ENCODE assay signal across 8 cellular contexts in the genomic region with DNA sequence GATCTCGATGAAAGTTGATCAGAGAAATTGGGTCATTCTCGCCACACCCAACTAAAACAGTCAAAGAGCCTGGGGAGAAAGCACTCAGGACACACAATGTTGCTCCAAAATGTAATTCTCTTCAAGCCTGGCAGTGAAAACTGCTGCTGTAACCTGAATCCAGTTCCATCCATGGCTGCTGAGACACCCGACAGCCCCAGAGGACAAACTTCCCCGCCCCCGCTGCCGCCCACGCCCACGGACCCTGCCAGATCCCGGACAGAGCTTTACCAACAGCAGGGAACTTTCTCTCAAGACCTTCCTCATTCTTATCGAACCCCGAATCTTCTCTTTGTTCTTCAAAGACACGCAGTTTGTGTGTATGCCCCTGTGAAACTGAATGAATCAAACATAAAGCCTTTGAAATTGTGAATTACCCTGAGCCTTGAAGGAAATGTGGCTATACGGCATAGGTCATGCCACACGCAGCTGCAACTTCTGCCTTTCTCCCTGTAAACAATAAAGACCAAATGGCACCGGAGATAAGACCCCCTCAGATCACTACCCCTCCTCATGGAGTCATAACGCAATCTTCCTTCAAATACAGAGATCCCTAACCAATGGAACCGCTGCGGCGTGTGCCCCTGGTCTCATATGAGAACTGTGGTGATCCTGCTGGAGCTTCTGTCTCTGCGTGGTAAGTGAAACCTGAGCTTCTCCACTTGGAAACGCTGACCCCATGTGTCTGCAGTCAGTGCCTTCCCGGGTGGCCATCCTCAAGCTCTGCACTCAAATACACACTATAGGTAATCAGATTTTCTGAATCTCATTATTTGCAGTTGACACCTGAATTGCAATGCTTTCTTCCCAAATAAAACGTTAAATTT. TPM values are rescaled to one million over a fixed set of nuclear protein-coding genes. Genes with fewer than 3 reads are reported as not detected.
A peak's percentile ranks its signal among the peaks of the same experiment; 100 is the strongest.
DNase-seq lines count a peak whose midpoint lies in the region; ATAC-seq and TF ChIP-seq lines count a peak whose summit lies in the region.

No MANE protein-coding gene starts in this region.

- peak overlapping the region in 3 of 7 donors; percentile 21 to 46 (median 24) for H3K27ac Mint-ChIP-seq in CD14-positive monocyte
- no peak overlapping the region for H3K27ac Mint-ChIP-seq in activated CD8-positive, alpha-beta T cell treated with anti-CD3 and anti-CD28 coated beads, Interleukin-2, amount 10 ng/mL, durations not matched to agents 7 days and 5 days
- peak overlapping the region; percentile 34 for H3K27ac Mint-ChIP-seq in glutamatergic neuron (ENCODE audit: unreplicated experiment)

- H3K27ac ChIP-seq in HUES48 (ENCODE audit: low read depth, low read length) (peak overlapping the region; percentile 61), gastrocnemius medialis (peak overlapping the region; percentile 86 to 95 (median 88)), OCI-LY7 (ENCODE audit: low read depth, low read length, poor library complexity, severe bottlenecking) (no peak overlapping the region)

- H3K9ac ChIP-seq in HUES48 (ENCODE audit: low read depth, low read length), result peak overlapping the region; percentile 31; the same call in 1 of the 2 replicates

- H3K9me2 ChIP-seq in OCI-LY7 (ENCODE audit: insufficient read depth, low read length), result no peaks in the 10 kb centered on the region

- peak overlapping the region; percentile 74 to 94 for H3K4me3 Mint-ChIP-seq in CD14-positive monocyte
- H3K4me3 Mint-ChIP-seq in activated CD8-positive, alpha-beta T cell treated with anti-CD3 and anti-CD28 coated beads, Interleukin-2, amount 10 ng/mL, durations not matched to agents 7 days and 5 days, result peak overlapping the region; percentile 47
- peak overlapping the region; percentile 23 for H3K4me3 Mint-ChIP-seq in glutamatergic neuron (ENCODE audit: unreplicated experiment)

- H3K27me3 Mint-ChIP-seq in CD14-positive monocyte (ENCODE audit: low read depth in 3 of 3) (peaks cover 34 to 57% (median 35%) of the 10 kb centered on the region in 3 donors), glutamatergic neuron (ENCODE audit: unreplicated experiment) (peaks cover 9% of the 10 kb centered on the region)
- H3K27me3 Mint-ChIP-seq in activated CD8-positive, alpha-beta T cell treated with anti-CD3 and anti-CD28 coated beads, Interleukin-2, amount 10 ng/mL, durations not matched to agents 7 days and 5 days (ENCODE audit: low read depth), result peaks cover 50% of the 10 kb centered on the region

- H3K9me3 ChIP-seq in HUES48 (ENCODE audit: control insufficient read depth, insufficient read depth, low read length) (no peaks in the 10 kb centered on the region), gastrocnemius medialis (no peaks in the 10 kb centered on the region), OCI-LY7 (ENCODE audit: low read length) (no peaks in the 10 kb centered on the region)

- H3K4me1 Mint-ChIP-seq in CD14-positive monocyte (peaks cover 21% of the 10 kb centered on the region), glutamatergic neuron (ENCODE audit: low read depth, unreplicated experiment) (peaks cover 8% of the 10 kb centered on the region)
- peaks cover 20% of the 10 kb centered on the region for H3K4me1 Mint-ChIP-seq in activated CD8-positive, alpha-beta T cell treated with anti-CD3 and anti-CD28 coated beads, Interleukin-2, amount 10 ng/mL, durations not matched to agents 7 days and 5 days (ENCODE audit: low read depth)

- no peak overlapping the region for H2AFZ ChIP-seq in OCI-LY7 (ENCODE audit: low read length)

- H3K4me1 ChIP-seq in HUES48 (ENCODE audit: control insufficient read depth, insufficient read depth, low read length) (0 out of 2 replicates have a peak, but pooled peaks cover 3% of the 10 kb centered on the region), gastrocnemius medialis (peaks cover 19 to 28% of the 10 kb centered on the region in 2 donors), OCI-LY7 (ENCODE audit: insufficient read depth, low read length, poor library complexity, severe bottlenecking) (no peaks in the 10 kb centered on the region)

- in situ Hi-C loops in gastrocnemius medialis (cut with MboI; ENCODE audit: low sequenced_read_pairs in 4 of 4), result loop anchor here in 3 of 4 donors (5.0 to 25.0 kb wide), 4 partner anchors 77 to 163 kb away; a partner anchor contains a TSS

- intact Hi-C loops in CD14-positive monocyte (cut with micrococcal nuclease) (loop anchor here (10.0 kb wide), 3 partner anchors 77 to 707 kb away; a partner anchor contains a TSS), gastrocnemius medialis (cut with DNase I; ENCODE audit: low total_unique reads) (loop anchor here (2.0 to 10.0 kb wide), 2 partner anchors 17 to 137 kb away; a partner anchor contains a TSS), OCI-LY7 (cut with micrococcal nuclease; ENCODE audit: unreplicated experiment) (no loop called here)

- no peak for ATAC-seq in activated CD8-positive, alpha-beta T cell treated with anti-CD3 and anti-CD28 coated beads, Interleukin-2, amount 10 ng/mL, durations not matched to agents 7 days and 5 days
- ATAC-seq in gastrocnemius medialis, result peak; percentile 57 to 71
- ATAC-seq in HG02759 (IDR thresholded peaks at IDR 0.05; ENCODE audit: unreplicated experiment), result no peak
- ATAC-seq in HG03520 (IDR thresholded peaks at IDR 0.05; ENCODE audit: unreplicated experiment), result no peak

- CTCF ChIA-PET in activated CD8-positive, alpha-beta T cell treated with anti-CD3 and anti-CD28 coated beads, Interleukin-2, amount 10 ng/mL, durations not matched to agents 7 days and 5 days (lab: Charles Lee), result interaction anchor here (0.9 kb wide), 1 partner anchor 15 kb away, joined by 3 read pairs; no protein-coding TSS in a partner anchor
- CTCF ChIA-PET in OCI-LY7 (lab: Charles Lee; ENCODE audit: unreplicated experiment), result no interaction called here

- no peaks in the 10 kb centered on the region for H3K79me2 ChIP-seq in OCI-LY7 (ENCODE audit: insufficient read depth, low read depth, low read length)

- no TSS peak for BruUV-seq in OCI-LY7 (replicated peaks; lab: Mats Ljungman, UMichigan)

- H3K4me3 ChIP-seq in HUES48 (ENCODE audit: low read depth, low read length) (0 out of 2 replicates have a peak overlapping the region, but pooled peaks have one; percentile 25), gastrocnemius medialis (peak overlapping the region; percentile 42 to 69 (median 51)), OCI-LY7 (ENCODE audit: low read depth, low read length, poor library complexity, severe bottlenecking) (no peak overlapping the region)

- POLR2A ChIA-PET in activated CD8-positive, alpha-beta T cell treated with anti-CD3 and anti-CD28 coated beads, Interleukin-2, amount 10 ng/mL, durations not matched to agents 7 days and 5 days (lab: Charles Lee), result interaction anchor here (0.9 kb wide), 1 partner anchor 198 kb away, joined by 3 read pairs; a partner anchor contains a TSS
- POLR2A ChIA-PET in OCI-LY7 (lab: Charles Lee), result no interaction called here

- no peak for TF ChIP-seq CTCF in CD14-positive monocyte (IDR thresholded peaks at IDR 0.05)
- no peak for TF ChIP-seq CTCF in glutamatergic neuron (IDR thresholded peaks at IDR 0.05; ENCODE audit: partially characterized antibody, unreplicated experiment)
- TF ChIP-seq CTCF in gastrocnemius medialis (IDR thresholded peaks at IDR 0.05 in 4 of 5, conservative IDR thresholded peaks at IDR 0.05 in 1 of 5), result no peak
- no peak for TF ChIP-seq CTCF in OCI-LY7 (conservative IDR thresholded peaks at IDR 0.05; ENCODE audit: low read length)

- H3K27me3 ChIP-seq in HUES48 (ENCODE audit: control insufficient read depth, insufficient read depth, low read length) (peaks cover 9% of the 10 kb centered on the region), gastrocnemius medialis (no peaks in the 10 kb centered on the region)

- no peak overlapping the region for H3K4me2 ChIP-seq in OCI-LY7 (ENCODE audit: low read length)

- H4K20me1 ChIP-seq in OCI-LY7 (ENCODE audit: insufficient read depth, low read length), result no peaks in the 10 kb centered on the region

- H3K9me3 Mint-ChIP-seq in CD14-positive monocyte (peaks cover 3 to 19% (median 15%) of the 10 kb centered on the region in 7 donors), glutamatergic neuron (ENCODE audit: unreplicated experiment) (peaks cover 16% of the 10 kb centered on the region)
- H3K9me3 Mint-ChIP-seq in activated CD8-positive, alpha-beta T cell treated with anti-CD3 and anti-CD28 coated beads, Interleukin-2, amount 10 ng/mL, durations not matched to agents 7 days and 5 days (ENCODE audit: insufficient read depth), result no peaks in the 10 kb centered on the region

- DNase-seq in CD14-positive monocyte (ENCODE audit: low spot score) (no peak), glutamatergic neuron (no peak), gastrocnemius medialis (peak; percentile 34 to 78), OCI-LY7 (ENCODE audit: low spot score) (no peak)
- DNase-seq in activated CD8-positive, alpha-beta T cell treated with anti-CD3 and anti-CD28 coated beads, Interleukin-2, amount 10 ng/mL, durations not matched to agents 7 days and 5 days, result no peak

- H3K36me3 ChIP-seq in HUES48 (ENCODE audit: control insufficient read depth, insufficient read depth, low read length) (no peaks in the 10 kb centered on the region), gastrocnemius medialis (no peaks in the 10 kb centered on the region), OCI-LY7 (ENCODE audit: insufficient read depth, low read length) (no peaks in the 10 kb centered on the region)

- peak; percentile 10 to 64 for TF ChIP-seq POLR2A in gastrocnemius medialis (IDR thresholded peaks at IDR 0.05)

- H3K36me3 Mint-ChIP-seq in CD14-positive monocyte (no peaks in the 10 kb centered on the region), glutamatergic neuron (ENCODE audit: unreplicated experiment) (no peaks in the 10 kb centered on the region)
- peaks cover 5% of the 10 kb centered on the region for H3K36me3 Mint-ChIP-seq in activated CD8-positive, alpha-beta T cell treated with anti-CD3 and anti-CD28 coated beads, Interleukin-2, amount 10 ng/mL, durations not matched to agents 7 days and 5 days (ENCODE audit: low read depth)

RNA-seq across cellular contexts. Expression of a gene that starts 4.8 kb away (rescaled TPM):
- polyA plus RNA-seq in CD14-positive monocyte, result 10 to 100 TPM; 22.0 to 24.5 TPM
- total RNA-seq in activated CD8-positive, alpha-beta T cell treated with anti-CD3 and anti-CD28 coated beads, Interleukin-2, amount 10 ng/mL, durations not matched to agents 7 days and 5 days, result 10 to 100 TPM; 81.1 TPM
- 113 TPM for total RNA-seq in glutamatergic neuron (ENCODE audit: unreplicated experiment)
- 10 to 100 TPM; 36.4 to 80.9 (median 66.9) TPM for total RNA-seq in gastrocnemius medialis
- 9.3 and 12.2 TPM in 2 replicates for total RNA-seq in OCI-LY7 (2014; rRNA removed; shearing (Covaris generic))
- total RNA-seq in OCI-LY7 (2022), result 22.4 and 24.6 TPM in 2 replicates

Comparison
In these comparisons a context has a peak if more than half of its experiments do, and no peak if none do; other contexts are left out.
1. DNase-seq: peak in gastrocnemius medialis (2 of 2); none in CD14-positive monocyte (single experiment), activated CD8-positive, alpha-beta T cell treated with anti-CD3 and anti-CD28 coated beads, Interleukin-2, amount 10 ng/mL, durations not matched to agents 7 days and 5 days (single experiment), glutamatergic neuron (single experiment) and OCI-LY7 (single experiment).
2. H3K4me3 Mint-ChIP-seq: peak in every context shown above with its lines; median percentile 84 in CD14-positive monocyte; 47 in activated CD8-positive, alpha-beta T cell treated with anti-CD3 and anti-CD28 coated beads, Interleukin-2, amount 10 ng/mL, durations not matched to agents 7 days and 5 days; 23 in glutamatergic neuron.
3. ATAC-seq: peak in gastrocnemius medialis (2 of 2); none in activated CD8-positive, alpha-beta T cell treated with anti-CD3 and anti-CD28 coated beads, Interleukin-2, amount 10 ng/mL, durations not matched to agents 7 days and 5 days (single experiment), HG02759 (single experiment) and HG03520 (single experiment).